ENCODE assay signal across 11 cellular contexts in genomic region chr22:25853902-25854301, GRCh38.
DNase-seq lines count a peak whose midpoint lies in the region; ATAC-seq and TF ChIP-seq lines count a peak whose summit lies in the region.
"Had no signal": no experiment of that assay in that cellular context is flagged by ENCODE, and none has a peak within 500 bp of the region (broad histone marks: within the 10 kb centered on the region; RNA-seq: fewer than 3 reads in every experiment).

No MANE protein-coding gene starts in this region.

- intact Hi-C loops in psoas muscle (cut with DNase I), result no loop called here

- peaks cover 7 to 99% of the 10 kb centered on the region in 2 donors for H3K36me3 ChIP-seq in psoas muscle (ENCODE audit: insufficient read depth in 1 of 2, low read depth in 1 of 2)

- H3K27me3 ChIP-seq in psoas muscle (ENCODE audit: insufficient read depth in 3 of 3, low read length in 2 of 3), result no peaks in the 10 kb centered on the region

- DNase-seq in NCI-H1436 (lab: John Stamatoyannopoulos, UW) (peak; percentile 44), NCI-H1436 treated with DMSO at 0.1 percent for 48 hours (lab: John Stamatoyannopoulos, UW) (no peak), NCI-H1694 treated with DMSO at 0.1 percent for 48 hours (lab: John Stamatoyannopoulos, UW) (peak; percentile 58), astrocyte of the hippocampus (ENCODE audit: low read depth, low spot score) (peak; percentile 3), psoas muscle (no peak), substantia nigra (lab: John Stamatoyannopoulos, UW) (no peak), GOT3 (lab: John Stamatoyannopoulos, UW) (no peak)
- DNase-seq: activated T-cell treated with anti-CD3 and anti-CD28 coated beads for 4 hours, T-helper 9 cell had no signal

- no peak overlapping the region for H3K4me3 ChIP-seq in psoas muscle

- TF ChIP-seq CTCF in psoas muscle (IDR thresholded peaks at IDR 0.05), result no peak

- H3K9me3 ChIP-seq in psoas muscle, result no peaks in the 10 kb centered on the region

- ATAC-seq in psoas muscle (no peak), GM18870 (IDR thresholded peaks at IDR 0.05; ENCODE audit: unreplicated experiment) (no peak)
- ATAC-seq: natural killer cell treated with Interleukin-12 subunit alpha and Interleukin-12 subunit beta and Interleukin-15 and Interleukin-18, amount 100 ng/mL, for 72 hours had no signal

- H3K4me1 ChIP-seq in psoas muscle, result no peaks in the 10 kb centered on the region

- WGBS in psoas muscle, 3 donors, result 26 to 42% (median 30%) methylated on average over 2 of the region's 2 CpGs

- H3K27ac ChIP-seq in psoas muscle (peak overlapping the region; percentile 13), substantia nigra (ENCODE audit: low read depth, low read length, poor library complexity, severe bottlenecking) (no peak overlapping the region)

Comparison
In these comparisons a context has a peak if more than half of its experiments do, and no peak if none do; other contexts are left out.
1. DNase-seq: peak in NCI-H1436 (single experiment), NCI-H1694 treated with DMSO at 0.1 percent for 48 hours (single experiment) and astrocyte of the hippocampus (single experiment); none in NCI-H1436 treated with DMSO at 0.1 percent for 48 hours (single experiment), psoas muscle (0 of 2), substantia nigra (0 of 49) and GOT3 (single experiment).